Comparison of ENCODE assay signal across 22 cellular contexts in the genomic region with DNA sequence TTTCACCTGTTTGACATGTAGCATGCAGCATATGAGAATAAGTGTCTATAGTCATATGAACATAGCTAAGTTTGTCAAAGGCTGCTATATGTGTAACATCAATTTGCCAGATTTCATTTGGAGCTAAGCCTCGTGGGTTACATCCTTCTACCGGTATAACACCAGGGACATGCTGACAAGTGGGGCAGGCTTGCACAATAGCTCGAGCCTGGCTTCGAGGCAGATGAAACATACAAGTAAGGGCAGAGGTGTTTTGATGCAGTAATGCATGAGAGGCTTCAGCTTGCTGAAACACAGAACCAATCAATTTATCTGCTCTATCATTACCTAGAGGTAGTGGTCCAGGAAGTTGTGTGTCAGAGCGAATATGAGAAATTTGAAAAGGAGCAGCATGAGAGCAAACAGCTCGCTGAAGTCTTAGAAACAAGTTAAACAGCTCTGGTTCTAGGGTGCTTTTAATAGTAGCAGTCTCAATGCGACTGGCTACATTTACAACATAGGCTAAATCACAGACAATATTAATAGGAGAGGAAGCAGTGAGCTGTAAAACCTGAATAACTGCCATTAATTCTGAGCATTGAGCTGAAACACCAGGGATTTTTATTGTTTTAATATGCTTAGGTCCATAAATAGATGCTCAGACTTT. TPM values are rescaled to one million over a fixed set of nuclear protein-coding genes. Genes with fewer than 3 reads are reported as not detected.
DNase-seq lines count a peak whose midpoint lies in the region; ATAC-seq and TF ChIP-seq lines count a peak whose summit lies in the region.
"Had no signal": no experiment of that assay in that cellular context is flagged by ENCODE, and none has a peak within 500 bp of the region (broad histone marks: within the 10 kb centered on the region; RNA-seq: fewer than 3 reads in every experiment).

No MANE protein-coding gene starts in this region.

- TF ChIP-seq CTCF in choroid plexus epithelial cell (conservative IDR thresholded peaks at IDR 0.05; ENCODE audit: low read depth, low read length) (no peak), stomach (IDR thresholded peaks at IDR 0.05) (no peak), endothelial cell (IDR thresholded peaks at IDR 0.05; ENCODE audit: unreplicated experiment) (no peak)

- H3K4me3 Mint-ChIP-seq in endothelial cell (ENCODE audit: unreplicated experiment) = no peak overlapping the region
- H3K4me3 Mint-ChIP-seq: activated CD8-positive, alpha-beta T cell treated with anti-CD3 and anti-CD28 coated beads, Interleukin-2, amount 10 ng/mL, durations not matched to agents 7 days and 5 days; activated naive CD4-positive, alpha-beta T cell treated with anti-CD3 and anti-CD28 coated beads, Interleukin-2, amount 50 U/mL, for 24 hours; activated T-cell treated with anti-CD3 and anti-CD28 coated beads, Interleukin-2, amount 50 U/mL, for 24 hours; HFFc6; stimulated activated memory B cell treated with anti-CD40 and anti-IgM and Interleukin-4, amounts not matched to agents 10 μg/mL and 1 μg/mL and 100 μg/mL, for 72 hours had no signal

- no peaks in the 10 kb centered on the region for H3K27me3 ChIP-seq in stomach
- H3K27me3 ChIP-seq: colonic mucosa, transverse colon had no signal

- H3K27ac Mint-ChIP-seq in endothelial cell (ENCODE audit: unreplicated experiment) = no peak overlapping the region
- H3K27ac Mint-ChIP-seq: activated CD8-positive, alpha-beta T cell treated with anti-CD3 and anti-CD28 coated beads, Interleukin-2, amount 10 ng/mL, durations not matched to agents 7 days and 5 days; activated naive CD4-positive, alpha-beta T cell treated with anti-CD3 and anti-CD28 coated beads, Interleukin-2, amount 50 U/mL, for 24 hours; activated T-cell treated with anti-CD3 and anti-CD28 coated beads, Interleukin-2, amount 50 U/mL, for 24 hours; HFFc6; stimulated activated memory B cell treated with anti-CD40 and anti-IgM and Interleukin-4, amounts not matched to agents 10 μg/mL and 1 μg/mL and 100 μg/mL, for 72 hours had no signal

- no peaks in the 10 kb centered on the region for H3K27me3 Mint-ChIP-seq in endothelial cell (ENCODE audit: unreplicated experiment)
- H3K27me3 Mint-ChIP-seq: activated naive CD4-positive, alpha-beta T cell treated with anti-CD3 and anti-CD28 coated beads, Interleukin-2, amount 50 U/mL, for 24 hours; activated T-cell treated with anti-CD3 and anti-CD28 coated beads, Interleukin-2, amount 50 U/mL, for 24 hours; stimulated activated memory B cell treated with anti-CD40 and anti-IgM and Interleukin-4, amounts not matched to agents 10 μg/mL and 1 μg/mL and 100 μg/mL, for 72 hours had no signal

- H3K36me3 ChIP-seq in stomach = no peaks in the 10 kb centered on the region
- H3K36me3 ChIP-seq: colonic mucosa, transverse colon had no signal

- no peak for TF ChIP-seq RAD21 in Ishikawa (IDR thresholded peaks at IDR 0.05; ENCODE audit: low read depth)

- no peak for ATAC-seq in HG02642 (IDR thresholded peaks at IDR 0.05; ENCODE audit: poor library complexity, unreplicated experiment)
- no peak for ATAC-seq in HG03108 (IDR thresholded peaks at IDR 0.05; ENCODE audit: unreplicated experiment)
- ATAC-seq: activated CD8-positive, alpha-beta T cell treated with anti-CD3 and anti-CD28 coated beads, Interleukin-2, amount 10 ng/mL, durations not matched to agents 7 days and 5 days; left cardiac atrium; stimulated activated memory B cell treated with anti-CD40 and anti-IgM and Interleukin-4, amounts not matched to agents 10 μg/mL and 1 μg/mL and 100 μg/mL, for 72 hours had no signal

- H3K36me3 Mint-ChIP-seq in endothelial cell (ENCODE audit: low read depth, unreplicated experiment) = peaks cover 4% of the 10 kb centered on the region
- H3K36me3 Mint-ChIP-seq: activated naive CD4-positive, alpha-beta T cell treated with anti-CD3 and anti-CD28 coated beads, Interleukin-2, amount 50 U/mL, for 24 hours had no signal

- peaks cover 21 to 51% (median 31%) of the 10 kb centered on the region in 4 donors for H3K4me1 ChIP-seq in stomach
- H3K4me1 ChIP-seq: colonic mucosa had no signal

- peak overlapping the region in 4 of 5 donors; percentile 18 to 51 (median 40) for H3K27ac ChIP-seq in stomach
- H3K27ac ChIP-seq: colonic mucosa had no signal

- no peaks in the 10 kb centered on the region for H3K9me3 Mint-ChIP-seq in endothelial cell (ENCODE audit: unreplicated experiment)
- H3K9me3 Mint-ChIP-seq: activated naive CD4-positive, alpha-beta T cell treated with anti-CD3 and anti-CD28 coated beads, Interleukin-2, amount 50 U/mL, for 24 hours; activated T-cell treated with anti-CD3 and anti-CD28 coated beads, Interleukin-2, amount 50 U/mL, for 24 hours; HFFc6; stimulated activated memory B cell treated with anti-CD40 and anti-IgM and Interleukin-4, amounts not matched to agents 10 μg/mL and 1 μg/mL and 100 μg/mL, for 72 hours had no signal

- H3K4me1 Mint-ChIP-seq in endothelial cell (ENCODE audit: unreplicated experiment) = no peaks in the 10 kb centered on the region
- H3K4me1 Mint-ChIP-seq: activated naive CD4-positive, alpha-beta T cell treated with anti-CD3 and anti-CD28 coated beads, Interleukin-2, amount 50 U/mL, for 24 hours; stimulated activated memory B cell treated with anti-CD40 and anti-IgM and Interleukin-4, amounts not matched to agents 10 μg/mL and 1 μg/mL and 100 μg/mL, for 72 hours had no signal

- no peak for TF ChIP-seq POLR2A in stomach (IDR thresholded peaks at IDR 0.05)

- no peak overlapping the region for H3K4me3 ChIP-seq in choroid plexus epithelial cell (ENCODE audit: low read depth, low read length)
- no peak overlapping the region for H3K4me3 ChIP-seq in stomach
- H3K4me3 ChIP-seq: colonic mucosa, transverse colon had no signal

- no peak for TF ChIP-seq EP300 in Ishikawa (IDR thresholded peaks at IDR 0.05; ENCODE audit: borderline replicate concordance)
- no peak for TF ChIP-seq EP300 in stomach (IDR thresholded peaks at IDR 0.05)

- intact Hi-C loops in stomach (cut with DNase I; ENCODE audit: low total_unique reads) = no loop called here

- WGBS in stomach, 5 donors = 35 to 51% (median 37%) methylated on average over 7 of the region's 7 CpGs

- H3K9me3 ChIP-seq in stomach = no peaks in the 10 kb centered on the region
- H3K9me3 ChIP-seq: colonic mucosa, transverse colon had no signal

- DNase-seq in choroid plexus epithelial cell (ENCODE audit: low read depth) (peak; percentile 56), left kidney (ENCODE audit: low read depth, low spot score) (peak; percentile 40), stomach (no peak), NCI-H1048 (lab: John Stamatoyannopoulos, UW) (no peak), endothelial cell (ENCODE audit: low spot score) (no peak)
- DNase-seq: activated CD4-positive, CD25-positive, alpha-beta regulatory T cell; activated CD8-positive, alpha-beta T cell treated with anti-CD3 and anti-CD28 coated beads, Interleukin-2, amount 10 ng/mL, durations not matched to agents 7 days and 5 days; activated T-cell treated with anti-CD3 and anti-CD28 coated beads, Interleukin-2, amount 50 U/mL, for 24 hours; AML-193; colonic mucosa; HFFc6; left cardiac atrium; NCI-H1436 treated with DMSO at 0.1 percent for 48 hours; NCI-H2171 treated with DMSO at 0.1 percent for 48 hours; NCI-H748 treated with DMSO at 0.1 percent for 48 hours; T-helper 2 cell; transverse colon had no signal

TF ChIP-seq in Ishikawa, 13 proteins besides CTCF, POLR2A, EP300 and RAD21:
- TF ChIP-seq CEBPB (IDR thresholded peaks at IDR 0.05) (peak; percentile 54; the same call in 1 of the 2 replicates), FOXM1 (IDR thresholded peaks at IDR 0.05; ENCODE audit: borderline replicate concordance, low read depth) (no peak), EGR1 (IDR thresholded peaks at IDR 0.05) (no peak)
- TF ChIP-seq, protein P1, sequence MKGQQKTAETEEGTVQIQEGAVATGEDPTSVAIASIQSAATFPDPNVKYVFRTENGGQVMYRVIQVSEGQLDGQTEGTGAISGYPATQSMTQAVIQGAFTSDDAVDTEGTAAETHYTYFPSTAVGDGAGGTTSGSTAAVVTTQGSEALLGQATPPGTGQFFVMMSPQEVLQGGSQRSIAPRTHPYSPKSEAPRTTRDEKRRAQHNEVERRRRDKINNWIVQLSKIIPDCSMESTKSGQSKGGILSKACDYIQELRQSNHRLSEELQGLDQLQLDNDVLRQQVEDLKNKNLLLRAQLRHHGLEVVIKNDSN (IDR thresholded peaks at IDR 0.05) = no peak
- TF ChIP-seq, protein P2, sequence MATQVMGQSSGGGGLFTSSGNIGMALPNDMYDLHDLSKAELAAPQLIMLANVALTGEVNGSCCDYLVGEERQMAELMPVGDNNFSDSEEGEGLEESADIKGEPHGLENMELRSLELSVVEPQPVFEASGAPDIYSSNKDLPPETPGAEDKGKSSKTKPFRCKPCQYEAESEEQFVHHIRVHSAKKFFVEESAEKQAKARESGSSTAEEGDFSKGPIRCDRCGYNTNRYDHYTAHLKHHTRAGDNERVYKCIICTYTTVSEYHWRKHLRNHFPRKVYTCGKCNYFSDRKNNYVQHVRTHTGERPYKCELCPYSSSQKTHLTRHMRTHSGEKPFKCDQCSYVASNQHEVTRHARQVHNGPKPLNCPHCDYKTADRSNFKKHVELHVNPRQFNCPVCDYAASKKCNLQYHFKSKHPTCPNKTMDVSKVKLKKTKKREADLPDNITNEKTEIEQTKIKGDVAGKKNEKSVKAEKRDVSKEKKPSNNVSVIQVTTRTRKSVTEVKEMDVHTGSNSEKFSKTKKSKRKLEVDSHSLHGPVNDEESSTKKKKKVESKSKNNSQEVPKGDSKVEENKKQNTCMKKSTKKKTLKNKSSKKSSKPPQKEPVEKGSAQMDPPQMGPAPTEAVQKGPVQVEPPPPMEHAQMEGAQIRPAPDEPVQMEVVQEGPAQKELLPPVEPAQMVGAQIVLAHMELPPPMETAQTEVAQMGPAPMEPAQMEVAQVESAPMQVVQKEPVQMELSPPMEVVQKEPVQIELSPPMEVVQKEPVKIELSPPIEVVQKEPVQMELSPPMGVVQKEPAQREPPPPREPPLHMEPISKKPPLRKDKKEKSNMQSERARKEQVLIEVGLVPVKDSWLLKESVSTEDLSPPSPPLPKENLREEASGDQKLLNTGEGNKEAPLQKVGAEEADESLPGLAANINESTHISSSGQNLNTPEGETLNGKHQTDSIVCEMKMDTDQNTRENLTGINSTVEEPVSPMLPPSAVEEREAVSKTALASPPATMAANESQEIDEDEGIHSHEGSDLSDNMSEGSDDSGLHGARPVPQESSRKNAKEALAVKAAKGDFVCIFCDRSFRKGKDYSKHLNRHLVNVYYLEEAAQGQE (IDR thresholded peaks at IDR 0.05; ENCODE audit: low read depth) = no peak
TF ChIP-seq in Ishikawa: peak in this region for 1.

RNA-seq across cellular contexts. Expression of a gene that starts 14.9 kb away (rescaled TPM):
- 100 to 1,000 TPM in 2 of 5 donors, 10 to 100 TPM in 3; 26.3 to 161 (median 95.0) TPM for total RNA-seq in stomach
- polyA plus RNA-seq in stomach = 10 to 100 TPM; 14.6 to 30.2 (median 24.2) TPM
- total RNA-seq in endothelial cell (ENCODE audit: unreplicated experiment) = 93.9 TPM

Comparison
In these comparisons a context has a peak if more than half of its experiments do, and no peak if none do; other contexts are left out.
1. DNase-seq: peak in choroid plexus epithelial cell (single experiment) and left kidney (single experiment); none in stomach (single experiment), NCI-H1048 (single experiment) and endothelial cell (single experiment).